In the genomic region with DNA sequence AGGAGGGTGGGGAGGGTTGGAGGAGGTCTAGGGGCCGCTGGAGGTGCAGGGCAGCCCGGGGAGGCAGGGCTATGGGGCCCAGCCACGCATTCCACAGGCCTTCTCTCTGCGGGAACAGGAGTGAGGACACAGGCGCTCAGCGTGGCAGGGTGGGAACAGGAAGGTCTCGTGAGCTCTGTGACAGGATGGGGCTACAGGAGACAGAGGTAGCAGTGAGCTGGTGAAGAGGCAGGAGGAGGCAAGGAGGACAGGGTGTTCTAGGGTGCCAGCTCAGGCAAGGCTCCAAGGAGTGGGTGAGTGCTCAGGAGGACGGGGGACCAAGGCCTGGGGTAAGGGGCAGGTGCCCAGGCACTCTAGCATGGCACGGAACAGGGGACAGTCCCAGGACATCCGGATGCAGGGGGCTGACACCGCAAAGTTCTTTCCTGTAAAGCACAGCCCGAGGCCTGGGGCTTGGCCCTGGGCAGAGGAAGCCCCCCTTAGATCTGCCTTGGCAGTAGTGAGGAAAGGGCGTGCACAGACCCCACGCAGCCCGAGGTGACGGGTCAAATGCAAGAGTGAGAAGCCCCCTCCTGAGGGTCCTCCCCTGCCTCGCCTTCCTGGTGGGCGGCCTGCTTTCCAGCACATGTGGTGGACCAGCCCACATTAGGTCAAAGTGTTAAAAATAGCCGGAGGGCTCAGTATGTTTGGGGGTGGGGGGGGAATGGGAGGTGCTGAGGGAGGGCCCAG, we compare ENCODE assay signal across 8 cellular contexts. TPM values are rescaled to one million over a fixed set of nuclear protein-coding genes. Genes with fewer than 3 reads are reported as not detected.
DNase-seq lines count a peak whose midpoint lies in the region; ATAC-seq and TF ChIP-seq lines count a peak whose summit lies in the region.

No MANE protein-coding gene starts in this region.

- H3K4me3 ChIP-seq in astrocyte of the spinal cord (ENCODE audit: low read depth, low read length) (no peak overlapping the region), iPS-20b (ENCODE audit: low read length) (no peak overlapping the region), smooth muscle cell (peak overlapping the region; percentile 6)

- H3K36me3 ChIP-seq in iPS-20b (ENCODE audit: insufficient read depth, low read depth, low read length) (no peaks in the 10 kb centered on the region), smooth muscle cell (ENCODE audit: low read depth) (no peaks in the 10 kb centered on the region)

- H3K27me3 Mint-ChIP-seq in CD14-positive monocyte (ENCODE audit: low read depth in 3 of 3), result peaks cover 0 to 15% (median 7%) of the 10 kb centered on the region in 3 donors

- H3K9me3 Mint-ChIP-seq in CD14-positive monocyte, result peaks cover 0 to 3% (median 1%) of the 10 kb centered on the region in 7 donors

- no peaks in the 10 kb centered on the region for H3K9me3 ChIP-seq in iPS-20b (ENCODE audit: insufficient read depth, low read depth, low read length)
- H3K9me3 ChIP-seq in smooth muscle cell (replicated peaks; ENCODE audit: low read depth), result no peaks in the 10 kb centered on the region

- WGBS in smooth muscle cell (ENCODE audit: low lambda C conversion rate), result 45% methylated on average over 19 of the region's 19 CpGs

- H3K4me1 Mint-ChIP-seq in CD14-positive monocyte, result peaks cover 45% of the 10 kb centered on the region

- ATAC-seq in HG02981 (IDR thresholded peaks at IDR 0.05; ENCODE audit: unreplicated experiment), result no peak
- no peak for ATAC-seq in HG02610 (IDR thresholded peaks at IDR 0.05; ENCODE audit: unreplicated experiment)
- ATAC-seq in GM21423 (IDR thresholded peaks at IDR 0.05; ENCODE audit: unreplicated experiment), result no peak

- peaks cover 16 to 20% of the 10 kb centered on the region in 2 donors for H3K36me3 Mint-ChIP-seq in CD14-positive monocyte

- H3K4me1 ChIP-seq in iPS-20b (ENCODE audit: insufficient read depth, low read length), result peaks cover 32% of the 10 kb centered on the region
- peaks cover 52% of the 10 kb centered on the region for H3K4me1 ChIP-seq in smooth muscle cell (ENCODE audit: low read depth)

- H2AFZ ChIP-seq in smooth muscle cell (ENCODE audit: low read depth), result no peak overlapping the region

- intact Hi-C loops in CD14-positive monocyte (cut with micrococcal nuclease), result loop anchor here (1.0 to 10.0 kb wide), 6 partner anchors 7 to 93 kb away; partner anchors contain the start of gene SLC25A45 (in 2 of the 2)

- H3K9ac ChIP-seq in iPS-20b (ENCODE audit: low read depth, low read length), result no peak overlapping the region
- peak overlapping the region; percentile 99 for H3K9ac ChIP-seq in smooth muscle cell (ENCODE audit: low read depth)

- peak overlapping the region; percentile 99 to 100 (median 100) for H3K27ac Mint-ChIP-seq in CD14-positive monocyte

- peaks cover 2% of the 10 kb centered on the region for H4K20me1 ChIP-seq in smooth muscle cell (ENCODE audit: low read depth)

- no peaks in the 10 kb centered on the region for H3K27me3 ChIP-seq in iPS-20b (ENCODE audit: insufficient read depth, low read length)
- H3K27me3 ChIP-seq in smooth muscle cell (ENCODE audit: low read depth), result no peaks in the 10 kb centered on the region

- TF ChIP-seq CTCF in CD14-positive monocyte (IDR thresholded peaks at IDR 0.05), result no peak
- no peak for TF ChIP-seq CTCF in astrocyte of the spinal cord (IDR thresholded peaks at IDR 0.05; ENCODE audit: low read depth, low read length)
- no peak for TF ChIP-seq CTCF in smooth muscle cell (IDR thresholded peaks at IDR 0.05; ENCODE audit: borderline replicate concordance, insufficient read depth, poor library complexity, severe bottlenecking)

- in situ Hi-C loops in astrocyte of the spinal cord (cut with HindIII; ENCODE audit: low sequenced_read_pairs), result no loop called here

- peaks cover 40% of the 10 kb centered on the region for H3F3A ChIP-seq in smooth muscle cell (ENCODE audit: low read depth)

- DNase-seq in CD14-positive monocyte (ENCODE audit: low spot score) (no peak), M059J (ENCODE audit: low read depth) (peak; percentile 38), astrocyte of the spinal cord (ENCODE audit: low read depth, low spot score) (peak; percentile 60), smooth muscle cell (lab: John Stamatoyannopoulos, UW; ENCODE audit: unreplicated experiment) (no peak)

- peak overlapping the region; percentile 90 to 100 for H3K4me3 Mint-ChIP-seq in CD14-positive monocyte

- peaks cover 32% of the 10 kb centered on the region for H3K79me2 ChIP-seq in smooth muscle cell (ENCODE audit: low read depth)

- H3K4me2 ChIP-seq in smooth muscle cell, result peak overlapping the region; percentile 99

- H3K27ac ChIP-seq in iPS-20b (ENCODE audit: low read length), result peak overlapping the region; percentile 84
- peak overlapping the region; percentile 100 for H3K27ac ChIP-seq in smooth muscle cell (ENCODE audit: low read depth)

RNA-seq across cellular contexts. Expression of gene NEAT1, which starts 4.7 kb away (rescaled TPM):
- polyA plus RNA-seq in CD14-positive monocyte (1 to 10 TPM in 1 of 2 donors, under 1 TPM in 1; 0.90 to 1.3 TPM), smooth muscle cell (14.9 and 84.6 TPM in 2 replicates)
- 3.9 and 6.5 TPM in 2 replicates for total RNA-seq in M059J (2014; rRNA removed; shearing (Covaris generic))
- 142 and 155 TPM in 2 replicates for total RNA-seq in smooth muscle cell

RNA-seq across cellular contexts. Expression of gene FRMD8, which starts 31.4 kb away (rescaled TPM):
- polyA plus RNA-seq in CD14-positive monocyte (10 to 100 TPM; 33.7 to 41.2 TPM), smooth muscle cell (37.8 and 40.8 TPM in 2 replicates)
- total RNA-seq in M059J (2014; rRNA removed; shearing (Covaris generic)), result 42.6 and 43.0 TPM in 2 replicates
- 16.7 and 19.1 TPM in 2 replicates for total RNA-seq in smooth muscle cell

RNA-seq across cellular contexts. Expression of gene SLC25A45, which starts 35.4 kb away (rescaled TPM):
- polyA plus RNA-seq in CD14-positive monocyte (1 to 10 TPM; 3.7 to 4.1 TPM), smooth muscle cell (3.4 and 7.7 TPM in 2 replicates)
- 1.1 and 2.5 TPM in 2 replicates for total RNA-seq in M059J (2014; rRNA removed; shearing (Covaris generic))
- 0.81 and 2.2 TPM in 2 replicates for total RNA-seq in smooth muscle cell

Comparison
In these comparisons a context has a peak if more than half of its experiments do, and no peak if none do; other contexts are left out.
1. DNase-seq: peak in M059J (single experiment) and astrocyte of the spinal cord (single experiment); none in CD14-positive monocyte (single experiment) and smooth muscle cell (single experiment).
2. RNA of gene NEAT1, which starts 4.7 kb away (total RNA-seq): 142 to 155 TPM in smooth muscle cell; 3.9 to 6.5 TPM in M059J; every median in the first group is over 10 times any median in the second.